Comparison of ENCODE assay signal across 2 cellular contexts in genomic region chr2:101329026-101329425, GRCh38.
TF ChIP-seq lines count a peak whose summit lies in the region.

No MANE protein-coding gene starts in this region.

TF ChIP-seq in SK-N-SH, 30 proteins besides CTCF, POLR2A, EP300 and RAD21 (continued from another document):
- TF ChIP-seq REST (IDR thresholded peaks at IDR 0.05; ENCODE audit: low read depth, low read length): no peak
- no peak for TF ChIP-seq USF1 (IDR thresholded peaks at IDR 0.05; ENCODE audit: borderline replicate concordance, low read depth)
- no peak for TF ChIP-seq MXI1 (IDR thresholded peaks at IDR 0.05; ENCODE audit: low read depth, low read length)
- no peak; the same call in 1 of the 2 replicates for TF ChIP-seq TCF12 (IDR thresholded peaks at IDR 0.05)
- no peak for TF ChIP-seq TAF1 (IDR thresholded peaks at IDR 0.05; ENCODE audit: borderline replicate concordance, low read depth, low read length)
- TF ChIP-seq FOSL2 (IDR thresholded peaks at IDR 0.05; ENCODE audit: borderline replicate concordance, low read depth): no peak; the same call in 1 of the 2 replicates
- no peak for TF ChIP-seq MAX (IDR thresholded peaks at IDR 0.05; ENCODE audit: low read depth)
- TF ChIP-seq ZBTB33 (IDR thresholded peaks at IDR 0.05; ENCODE audit: borderline replicate concordance, low read depth): no peak
- no peak for TF ChIP-seq NRF1 (IDR thresholded peaks at IDR 0.05; ENCODE audit: low read depth, low read length)
- TF ChIP-seq RFX5 (IDR thresholded peaks at IDR 0.05; ENCODE audit: low read length): no peak
- TF ChIP-seq FOXM1 (IDR thresholded peaks at IDR 0.05; ENCODE audit: low read depth): no peak
- TF ChIP-seq GABPA (IDR thresholded peaks at IDR 0.05; ENCODE audit: low read depth): no peak
- TF ChIP-seq IRF3 (IDR thresholded peaks at IDR 0.05; ENCODE audit: low read depth, low read length): no peak
- TF ChIP-seq JUND (IDR thresholded peaks at IDR 0.05): no peak

TF ChIP-seq in SK-N-SH treated with all-trans-retinoic acid at 6 μM for 48 hours, 23 proteins besides CTCF, POLR2A, EP300 and RAD21 (continued from another document):
- no peak for TF ChIP-seq TSHZ2 (CRISPR knock-in tag; IDR thresholded peaks at IDR 0.05)
- TF ChIP-seq CSDC2 (CRISPR knock-in tag; IDR thresholded peaks at IDR 0.05): no peak
- TF ChIP-seq ARNTL (CRISPR knock-in tag; IDR thresholded peaks at IDR 0.05; ENCODE audit: borderline replicate concordance, low read depth): no peak
- no peak for TF ChIP-seq ISL1 (CRISPR knock-in tag; IDR thresholded peaks at IDR 0.05)
- no peak for TF ChIP-seq ZNF70 (CRISPR knock-in tag; IDR thresholded peaks at IDR 0.05)
- no peak for TF ChIP-seq PATZ1 (CRISPR knock-in tag; IDR thresholded peaks at IDR 0.05; ENCODE audit: borderline replicate concordance)
- TF ChIP-seq RARB (CRISPR knock-in tag; IDR thresholded peaks at IDR 0.05): no peak
- no peak for TF ChIP-seq ZNF8 (CRISPR knock-in tag; IDR thresholded peaks at IDR 0.05)
- TF ChIP-seq ZFP3 (CRISPR knock-in tag; IDR thresholded peaks at IDR 0.05): no peak
- no peak for TF ChIP-seq ZFP30 (CRISPR knock-in tag; IDR thresholded peaks at IDR 0.05)
- TF ChIP-seq TCF4 (CRISPR knock-in tag; IDR thresholded peaks at IDR 0.05; ENCODE audit: borderline replicate concordance): no peak
- no peak for TF ChIP-seq ZNF565 (CRISPR knock-in tag; conservative IDR thresholded peaks at IDR 0.05; ENCODE audit: low read depth)
- no peak for TF ChIP-seq PPARA (CRISPR knock-in tag; IDR thresholded peaks at IDR 0.05; ENCODE audit: borderline replicate concordance)
- no peak for TF ChIP-seq CSRNP3 (CRISPR knock-in tag; IDR thresholded peaks at IDR 0.05)
